ENCODE assay signal across 9 cellular contexts in genomic region chr15:91407237-91407889, GRCh38.
A peak's percentile ranks its signal among the peaks of the same experiment; 100 is the strongest.
DNase-seq lines count a peak whose midpoint lies in the region; ATAC-seq, FAIRE-seq and TF ChIP-seq lines count a peak whose summit lies in the region.
"Had no signal": no experiment of that assay in that cellular context is flagged by ENCODE, and none has a peak within 500 bp of the region (broad histone marks: within the 10 kb centered on the region; RNA-seq: fewer than 3 reads in every experiment).

No MANE protein-coding gene starts in this region.

- H3K4me1 ChIP-seq in A673 (ENCODE audit: insufficient read depth, low read length, poor library complexity, severe bottlenecking), result no peaks in the 10 kb centered on the region
- H3K4me1 ChIP-seq in neuronal stem cell (ENCODE audit: control insufficient read depth in 2 of 2, insufficient read depth in 1 of 2, low read depth in 1 of 2, low read length in 2 of 2), result peaks cover 0 to 2% of the 10 kb centered on the region in 2 donors

- no peak overlapping the region for H3K4me3 ChIP-seq in A673 (ENCODE audit: low read depth, low read length, poor library complexity, severe bottlenecking)
- H3K4me3 ChIP-seq in fibroblast of villous mesenchyme (ENCODE audit: low read depth, low read length), result no peak overlapping the region
- peak overlapping the region in 1 of 2 donors; percentile 27 for H3K4me3 ChIP-seq in neuronal stem cell (ENCODE audit: low read length in 2 of 2)

- H3K9ac ChIP-seq in neuronal stem cell (ENCODE audit: low read depth, low read length, poor library complexity), result no peak overlapping the region

- no peak overlapping the region for H4K91ac ChIP-seq in neuronal stem cell (ENCODE audit: low read depth, low read length, poor library complexity)

- H3K4me2 ChIP-seq in neuronal stem cell (ENCODE audit: insufficient read depth, low read length, poor library complexity, severe bottlenecking), result no peak overlapping the region

- no peak overlapping the region for H3K27ac ChIP-seq in A673 (ENCODE audit: low read depth, low read length, poor library complexity, severe bottlenecking)
- H3K27ac ChIP-seq in neuronal stem cell (replicated peaks; ENCODE audit: low read length), result no peak overlapping the region

- H3K27me3 ChIP-seq in A673 (replicated peaks; ENCODE audit: insufficient read depth, low read depth, low read length, poor library complexity), result no peaks in the 10 kb centered on the region
- no peaks in the 10 kb centered on the region for H3K27me3 ChIP-seq in neuronal stem cell (ENCODE audit: control insufficient read depth in 3 of 3, insufficient read depth in 3 of 3, low read depth in 1 of 3, low read length in 3 of 3)

- H2BK5ac ChIP-seq in neuronal stem cell (ENCODE audit: low read length), result no peak overlapping the region

- CTCF ChIA-PET in A673 (lab: Charles Lee), result no interaction called here

- no TSS peak for BruUV-seq in A673 (replicated peaks; lab: Mats Ljungman, UMichigan)

- no peaks in the 10 kb centered on the region for H3K9me3 ChIP-seq in A673 (ENCODE audit: low read depth, low read length, poor library complexity, severe bottlenecking)
- H3K9me3 ChIP-seq in neuronal stem cell (replicated peaks in 1 of 2; ENCODE audit: control insufficient read depth in 2 of 2, insufficient read depth in 1 of 2, low read depth in 1 of 2, low read length in 2 of 2), result no peaks in the 10 kb centered on the region

- peak; percentile 74 for FAIRE-seq in RCC 7860 (lab: Jason Lieb, UNC)

- no peak for TF ChIP-seq CTCF in A673 (conservative IDR thresholded peaks at IDR 0.05; ENCODE audit: low read depth, low read length)
- no peak for TF ChIP-seq CTCF in fibroblast of villous mesenchyme (IDR thresholded peaks at IDR 0.05; ENCODE audit: insufficient read depth, low read depth, low read length)

- no peak overlapping the region for H3K23ac ChIP-seq in neuronal stem cell (ENCODE audit: low read depth, low read length, poor library complexity)

- no peak overlapping the region for H2BK120ac ChIP-seq in neuronal stem cell (ENCODE audit: low read depth, low read length)

- no CpG with 5 or more reads among the region's 5 CpGs for WGBS in neuronal stem cell (ENCODE audit: extremely low coverage in 2 of 2, insufficient read length in 2 of 2, insufficient replicate concordance in 1 of 2), 2 donors

- peak; percentile 4 for DNase-seq in A673 (ENCODE audit: low spot score)
- DNase-seq in RCC 7860 (ENCODE audit: low spot score), result peak; percentile 69
- peak; percentile 1 for DNase-seq in fibroblast of villous mesenchyme (ENCODE audit: low read depth)
- DNase-seq in neuronal stem cell (ENCODE audit: low spot score), result no peak
- DNase-seq in erythroblast (lab: John Stamatoyannopoulos, UW), result no peak

- TF ChIP-seq POLR2A in erythroblast (IDR thresholded peaks at IDR 0.05; ENCODE audit: low read length), result no peak

- H3K4ac ChIP-seq in neuronal stem cell (ENCODE audit: low read length), result no peak overlapping the region

- H4K8ac ChIP-seq in neuronal stem cell (ENCODE audit: low read depth, low read length), result no peak overlapping the region

- H3K14ac ChIP-seq in neuronal stem cell (ENCODE audit: low read length), result no peak overlapping the region

- no peak overlapping the region for H2BK15ac ChIP-seq in neuronal stem cell (ENCODE audit: low read length)

- no peak overlapping the region for H3K18ac ChIP-seq in neuronal stem cell (ENCODE audit: low read length)

- no peak overlapping the region for H2AFZ ChIP-seq in neuronal stem cell (ENCODE audit: low read length)

- no peak overlapping the region for H2AK5ac ChIP-seq in neuronal stem cell (ENCODE audit: low read depth, low read length)

- no peaks in the 10 kb centered on the region for H3K36me3 ChIP-seq in A673 (ENCODE audit: insufficient read depth, low read length, poor library complexity, severe bottlenecking)
- no peaks in the 10 kb centered on the region for H3K36me3 ChIP-seq in neuronal stem cell (replicated peaks in 1 of 2; ENCODE audit: control insufficient read depth in 2 of 2, insufficient read depth in 2 of 2, low read length in 2 of 2)

- ATAC-seq in GM21737 (IDR thresholded peaks at IDR 0.05; ENCODE audit: unreplicated experiment), result peak; percentile 66
- ATAC-seq in GM18861 (IDR thresholded peaks at IDR 0.05; ENCODE audit: unreplicated experiment), result no peak
- no peak for ATAC-seq in GM21390 (IDR thresholded peaks at IDR 0.05; ENCODE audit: unreplicated experiment)
- ATAC-seq: Panc1 had no signal

- no peak overlapping the region for H2BK12ac ChIP-seq in neuronal stem cell (ENCODE audit: low read length)

- H3K79me1 ChIP-seq in neuronal stem cell (ENCODE audit: low read depth, low read length), result no peaks in the 10 kb centered on the region

- intact Hi-C loops in A673 (cut with micrococcal nuclease; ENCODE audit: unreplicated experiment), result no loop called here

- POLR2A ChIA-PET in A673 (lab: Charles Lee; ENCODE audit: low non-redundant PET), result interaction anchor here (0.6 kb wide), 1 partner anchor 441 kb away, joined by 3 read pairs; no protein-coding TSS in a partner anchor

Comparison
In these comparisons a context has a peak if more than half of its experiments do, and no peak if none do; other contexts are left out.
1. DNase-seq: peak in A673 (single experiment), RCC 7860 (single experiment) and fibroblast of villous mesenchyme (single experiment); none in neuronal stem cell (single experiment) and erythroblast (0 of 2).